Comparison of ENCODE assay signal across 8 cellular contexts in genomic region chr12:96427269-96427729, GRCh38. TPM values are rescaled to one million over a fixed set of nuclear protein-coding genes. Genes with fewer than 3 reads are reported as not detected.
DNase-seq lines count a peak whose midpoint lies in the region; ATAC-seq and TF ChIP-seq lines count a peak whose summit lies in the region.

No MANE protein-coding gene starts in this region.

- H3K9me3 ChIP-seq in IMR-90 (ENCODE audit: control insufficient read depth, insufficient read depth, low read length), result no peaks in the 10 kb centered on the region

- H3K4me2 ChIP-seq in IMR-90 (ENCODE audit: low read depth, low read length), result peak overlapping the region; percentile 82

- peak overlapping the region; percentile 46 for H3K4me3 ChIP-seq in IMR-90 (ENCODE audit: insufficient read depth, low read depth, low read length)
- H3K4me3 ChIP-seq in astrocyte of the cerebellum (ENCODE audit: low read depth, low read length), result peak overlapping the region; percentile 27

- H3K27ac ChIP-seq in IMR-90 (ENCODE audit: insufficient read depth, low read length), result peak overlapping the region; percentile 99

- peak overlapping the region; percentile 99 for H4K5ac ChIP-seq in IMR-90 (ENCODE audit: low read depth, low read length)

- H3K27ac Mint-ChIP-seq in CD14-positive monocyte, result peak overlapping the region in 2 of 7 donors; percentile 6 to 42

- H3K4ac ChIP-seq in IMR-90 (ENCODE audit: low read depth, low read length), result peak overlapping the region; percentile 99

- TF ChIP-seq POLR2A in IMR-90 (IDR thresholded peaks at IDR 0.05; ENCODE audit: low read depth, low read length), result peak; percentile 88

- peak overlapping the region; percentile 100 for H2BK5ac ChIP-seq in IMR-90 (ENCODE audit: low read depth, low read length, poor library complexity, severe bottlenecking)

- peak overlapping the region; percentile 99 for H3K18ac ChIP-seq in IMR-90 (ENCODE audit: low read depth, low read length)

- POLR2A ChIA-PET in IMR-90 (lab: Charles Lee; ENCODE audit: unreplicated experiment), result interaction anchor here (0.6 to 1.1 kb wide), 3 partner anchors 9 to 23 kb away, joined by 3 to 14 read pairs (median 9); no protein-coding TSS in a partner anchor

- H2AK5ac ChIP-seq in IMR-90 (ENCODE audit: low read depth, low read length), result peak overlapping the region; percentile 93

- dilution Hi-C loops in IMR-90 (cut with HindIII; ENCODE audit: low sequenced_read_pairs, unreplicated experiment), result no loop called here

- TF ChIP-seq CTCF in IMR-90 (conservative IDR thresholded peaks at IDR 0.05; ENCODE audit: low read depth, low read length) (no peak), astrocyte of the cerebellum (IDR thresholded peaks at IDR 0.05; ENCODE audit: low read depth, low read length, missing control alignments) (no peak), CD14-positive monocyte (IDR thresholded peaks at IDR 0.05) (no peak)

- H3K9me3 Mint-ChIP-seq in CD14-positive monocyte, result peaks cover 0 to 2% (median 0%) of the 10 kb centered on the region in 7 donors

- H2AFZ ChIP-seq in IMR-90 (replicated peaks; ENCODE audit: low read length, poor library complexity), result peak overlapping the region; percentile 64

- H3K4me3 Mint-ChIP-seq in CD14-positive monocyte, result no peak overlapping the region

- H3K9me1 ChIP-seq in IMR-90 (ENCODE audit: insufficient read depth, low read length), result peaks cover 5% of the 10 kb centered on the region; the same call in 1 of the 2 replicates

- peak overlapping the region; percentile 80 to 99 for H4K8ac ChIP-seq in IMR-90 (ENCODE audit: low read depth in 2 of 2, low read length in 2 of 2)

- 0% methylated on average over 5 of the region's 6 CpGs; no CpG with 5 or more reads in 1 of the 2 experiments for WGBS in IMR-90 (ENCODE audit: extremely low coverage in 2 of 2, insufficient read length in 1 of 2), 2 experiments

- H3K36me3 Mint-ChIP-seq in CD14-positive monocyte, result no peaks in the 10 kb centered on the region

- no TSS peak for BruUV-seq in IMR-90 (replicated peaks; lab: Mats Ljungman, UMichigan)

- H3K14ac ChIP-seq in IMR-90 (replicated peaks; ENCODE audit: low read depth, low read length), result peak overlapping the region; percentile 98

- ATAC-seq in IMR-90 (ENCODE audit: low read depth), result peak; percentile 88
- ATAC-seq in GM21423 (IDR thresholded peaks at IDR 0.05; ENCODE audit: unreplicated experiment), result no peak
- no peak for ATAC-seq in HG03439 (IDR thresholded peaks at IDR 0.05; ENCODE audit: unreplicated experiment)

- in situ Hi-C loops in ACHN (cut with HindIII; ENCODE audit: low pct_ligation_motif_present, low pct_unique_long_range_greater_than_20kb, low sequenced_read_pairs), result no loop called here
- in situ Hi-C loops in IMR-90 (cut with MboI; ENCODE audit: low sequenced_read_pairs), result no loop called here
- in situ Hi-C loops in astrocyte of the cerebellum (cut with HindIII; ENCODE audit: low sequenced_read_pairs), result no loop called here

- no peaks in the 10 kb centered on the region for H3K36me3 ChIP-seq in IMR-90 (ENCODE audit: control insufficient read depth, insufficient read depth, low read length)

- H2BK120ac ChIP-seq in IMR-90 (ENCODE audit: low read depth, low read length), result peak overlapping the region; percentile 99

- H3K4me1 Mint-ChIP-seq in CD14-positive monocyte, result peaks cover 20% of the 10 kb centered on the region

- peak overlapping the region; percentile 98 for H4K91ac ChIP-seq in IMR-90 (ENCODE audit: insufficient read depth, low read depth, low read length)

- H3K56ac ChIP-seq in IMR-90 (ENCODE audit: extremely low read depth, insufficient read depth, low read length), result peak overlapping the region; percentile 100

- no peaks in the 10 kb centered on the region for H4K20me1 ChIP-seq in IMR-90 (ENCODE audit: insufficient read depth, low read length)

- peak; percentile 39; the same call in 1 of the 2 replicates for TF ChIP-seq RAD21 in IMR-90 (IDR thresholded peaks at IDR 0.05; ENCODE audit: low read length)

- H2BK20ac ChIP-seq in IMR-90 (ENCODE audit: low read depth, low read length), result peak overlapping the region; percentile 99

- H3K79me1 ChIP-seq in IMR-90 (ENCODE audit: low read depth in 1 of 2, low read length in 2 of 2), result peaks cover 6 to 22% of the 10 kb centered on the region in 2 experiments

- H2AK9ac ChIP-seq in IMR-90 (replicated peaks; ENCODE audit: low read depth, low read length, poor library complexity), result peak overlapping the region; percentile 99

- intact Hi-C loops in IMR-90 (cut with micrococcal nuclease) (loop anchor here (1.0 to 2.0 kb wide), 2 partner anchors 26 to 62 kb away; partner anchors contain the start of genes CDK17 and CFAP54), CD14-positive monocyte (cut with micrococcal nuclease) (no loop called here)

- peaks cover 22% of the 10 kb centered on the region for H3K4me1 ChIP-seq in IMR-90 (ENCODE audit: control insufficient read depth, insufficient read depth, low read length)

- CTCF ChIA-PET in IMR-90 (lab: Yijun Ruan, JAX), result interaction anchor here (0.9 kb wide), 1 partner anchor 62 kb away, joined by 3 read pairs; no protein-coding TSS in a partner anchor

- no peaks in the 10 kb centered on the region for H3K27me3 Mint-ChIP-seq in CD14-positive monocyte (ENCODE audit: low read depth in 3 of 3)

- H3K27me3 ChIP-seq in IMR-90 (ENCODE audit: control insufficient read depth, insufficient read depth, low read length), result no peaks in the 10 kb centered on the region

- H2BK15ac ChIP-seq in IMR-90 (ENCODE audit: low read depth, low read length), result peak overlapping the region; percentile 96; the same call in 2 of the 3 replicates

- peak; percentile 99 for DNase-seq in ACHN
- peak; percentile 100 for DNase-seq in IMR-90
- DNase-seq in astrocyte of the cerebellum (ENCODE audit: low read depth), result peak; percentile 99
- peak; percentile 29 for DNase-seq in iPS-NIHi7 (ENCODE audit: extremely low spot score)
- DNase-seq in stimulated activated CD4-positive, alpha-beta T cell treated with anti-CD3 and anti-CD28 coated beads, Interleukin-1b, Interleukin-23, amount 100 ng/mL, for 48 hours, result peak; percentile 68
- DNase-seq in CD14-positive monocyte (ENCODE audit: low spot score), result no peak

- H3K23ac ChIP-seq in IMR-90 (ENCODE audit: low read depth, low read length), result peak overlapping the region; percentile 98

- H3K9ac ChIP-seq in IMR-90 (ENCODE audit: low read depth, low read length), result peak overlapping the region; percentile 96

TF ChIP-seq in IMR-90, 13 proteins besides CTCF, POLR2A, EP300 and RAD21:
- TF ChIP-seq CEBPB (IDR thresholded peaks at IDR 0.05; ENCODE audit: low read depth, low read length) (peak; percentile 48; the same call in 1 of the 2 replicates), CHD1 (IDR thresholded peaks at IDR 0.05; ENCODE audit: low read depth, low read length) (no peak; the same call in 1 of the 2 replicates), MAFK (IDR thresholded peaks at IDR 0.05; ENCODE audit: low read depth, low read length) (peak; percentile 45; the same call in 1 of the 2 replicates), RCOR1 (IDR thresholded peaks at IDR 0.05; ENCODE audit: insufficient replicate concordance, low read length) (peak; percentile 89), NFE2L2 (IDR thresholded peaks at IDR 0.05; ENCODE audit: low read depth, low read length) (peak; percentile 81; the same call in 1 of the 2 replicates), BHLHE40 (IDR thresholded peaks at IDR 0.05; ENCODE audit: low read depth, low read length) (peak; percentile 91), FOS (IDR thresholded peaks at IDR 0.05; ENCODE audit: low read depth, low read length) (peak; percentile 99), RFX5 (IDR thresholded peaks at IDR 0.05; ENCODE audit: low read depth, low read length) (no peak), SMC3 (IDR thresholded peaks at IDR 0.05; ENCODE audit: low read depth, low read length) (peak; percentile 41), MAZ (IDR thresholded peaks at IDR 0.05; ENCODE audit: borderline replicate concordance, low read depth, low read length) (peak; percentile 96), MXI1 (IDR thresholded peaks at IDR 0.05; ENCODE audit: borderline replicate concordance, low read depth, low read length) (no peak; the same call in 1 of the 2 replicates)
- TF ChIP-seq, protein P1, sequence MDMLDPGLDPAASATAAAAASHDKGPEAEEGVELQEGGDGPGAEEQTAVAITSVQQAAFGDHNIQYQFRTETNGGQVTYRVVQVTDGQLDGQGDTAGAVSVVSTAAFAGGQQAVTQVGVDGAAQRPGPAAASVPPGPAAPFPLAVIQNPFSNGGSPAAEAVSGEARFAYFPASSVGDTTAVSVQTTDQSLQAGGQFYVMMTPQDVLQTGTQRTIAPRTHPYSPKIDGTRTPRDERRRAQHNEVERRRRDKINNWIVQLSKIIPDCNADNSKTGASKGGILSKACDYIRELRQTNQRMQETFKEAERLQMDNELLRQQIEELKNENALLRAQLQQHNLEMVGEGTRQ (IDR thresholded peaks at IDR 0.05; ENCODE audit: low read depth, low read length), result peak; percentile 23; the same call in 1 of the 2 replicates
- TF ChIP-seq, protein P2, sequence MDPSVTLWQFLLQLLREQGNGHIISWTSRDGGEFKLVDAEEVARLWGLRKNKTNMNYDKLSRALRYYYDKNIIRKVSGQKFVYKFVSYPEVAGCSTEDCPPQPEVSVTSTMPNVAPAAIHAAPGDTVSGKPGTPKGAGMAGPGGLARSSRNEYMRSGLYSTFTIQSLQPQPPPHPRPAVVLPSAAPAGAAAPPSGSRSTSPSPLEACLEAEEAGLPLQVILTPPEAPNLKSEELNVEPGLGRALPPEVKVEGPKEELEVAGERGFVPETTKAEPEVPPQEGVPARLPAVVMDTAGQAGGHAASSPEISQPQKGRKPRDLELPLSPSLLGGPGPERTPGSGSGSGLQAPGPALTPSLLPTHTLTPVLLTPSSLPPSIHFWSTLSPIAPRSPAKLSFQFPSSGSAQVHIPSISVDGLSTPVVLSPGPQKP (IDR thresholded peaks at IDR 0.05; ENCODE audit: borderline replicate concordance, low read depth, low read length), result no peak

RNA-seq across cellular contexts. Expression of gene CDK17, which starts 27.1 kb away (rescaled TPM):
- total RNA-seq in IMR-90 (2012; rRNA removed), result 50.2 and 58.9 TPM in 2 replicates
- 14.5 and 15.4 TPM in 2 replicates for polyA plus RNA-seq in IMR-90 (2012; rRNA removed)
- 6.0 and 8.4 TPM in 2 replicates for polyA plus RNA-seq in IMR-90 (2012; cell fraction: cytosol; rRNA removed)
- 8.1 and 41.6 TPM in 2 replicates for polyA plus RNA-seq in IMR-90 (2012; cell fraction: nucleus; rRNA removed; ENCODE audit: low replicate concordance)
- polyA plus RNA-seq in CD14-positive monocyte, result 1 to 10 TPM; 3.6 to 6.4 TPM
